ENCODE assay signal across 8 cellular contexts in the genomic region with DNA sequence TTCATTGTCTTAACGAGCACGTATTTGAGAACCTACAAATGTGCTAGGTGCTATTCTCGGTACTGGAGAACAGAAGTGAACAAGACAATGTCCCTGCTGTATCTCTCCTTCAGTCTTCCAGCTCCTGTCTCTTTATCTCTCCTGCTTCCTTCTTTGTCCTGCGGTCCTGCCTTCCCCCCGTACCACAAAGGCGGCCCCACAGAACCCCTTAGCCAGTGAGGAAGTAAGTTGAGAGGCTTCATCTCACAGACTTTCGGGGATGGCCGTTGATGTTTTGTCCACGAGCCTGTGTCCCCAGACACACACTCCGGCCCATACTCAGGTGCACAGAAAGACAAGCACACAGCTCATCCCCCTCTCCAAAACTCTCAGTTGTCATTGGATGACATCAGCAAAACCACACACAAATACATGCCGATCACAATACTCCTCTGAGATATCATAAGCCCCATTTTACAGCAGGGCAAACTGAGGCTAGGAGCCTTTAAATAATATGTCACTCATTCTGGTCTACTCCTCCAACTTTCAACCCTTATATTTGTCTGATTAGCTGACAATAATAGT. TPM values are rescaled to one million over a fixed set of nuclear protein-coding genes. Genes with fewer than 3 reads are reported as not detected.
DNase-seq lines count a peak whose midpoint lies in the region; ATAC-seq and TF ChIP-seq lines count a peak whose summit lies in the region.

No MANE protein-coding gene starts in this region.

- TF ChIP-seq CTCF in GM23338 (conservative IDR thresholded peaks at IDR 0.05; ENCODE audit: low read depth in 2 of 2) (no peak), RWPE2 (IDR thresholded peaks at IDR 0.05; ENCODE audit: poor library complexity, severe bottlenecking) (no peak), fibroblast of the aortic adventitia (IDR thresholded peaks at IDR 0.05; ENCODE audit: insufficient read depth, low read length) (no peak), smooth muscle cell (IDR thresholded peaks at IDR 0.05; ENCODE audit: borderline replicate concordance, insufficient read depth, poor library complexity, severe bottlenecking) (no peak)

- H3K79me2 ChIP-seq in GM23338 (replicated peaks; ENCODE audit: insufficient read depth), result peaks cover 10% of the 10 kb centered on the region; the same call in 1 of the 2 replicates
- H3K79me2 ChIP-seq in smooth muscle cell (ENCODE audit: low read depth), result no peaks in the 10 kb centered on the region

- DNase-seq in GM23338 (ENCODE audit: low spot score) (no peak), RWPE2 (ENCODE audit: low spot score) (no peak), fibroblast of the aortic adventitia (ENCODE audit: low read depth) (no peak), smooth muscle cell (lab: John Stamatoyannopoulos, UW; ENCODE audit: unreplicated experiment) (no peak), NCI-H1930 (lab: John Stamatoyannopoulos, UW) (no peak), NCI-H1436 treated with DMSO at 0.1 percent for 48 hours (lab: John Stamatoyannopoulos, UW) (no peak)

- no peak overlapping the region for H3K9ac ChIP-seq in smooth muscle cell (ENCODE audit: low read depth)

- H3K4me1 ChIP-seq in GM23338 (ENCODE audit: insufficient read depth) (peaks cover 10% of the 10 kb centered on the region), RWPE2 (ENCODE audit: insufficient read depth, poor library complexity, severe bottlenecking) (peaks cover 26% of the 10 kb centered on the region), smooth muscle cell (ENCODE audit: low read depth) (peaks cover 9% of the 10 kb centered on the region)

- no peak overlapping the region for H2AFZ ChIP-seq in GM23338
- no peak overlapping the region for H2AFZ ChIP-seq in smooth muscle cell (ENCODE audit: low read depth)

- H3K27ac Mint-ChIP-seq in GM23338, result no peak overlapping the region

- no peaks in the 10 kb centered on the region for H3K27me3 ChIP-seq in GM23338 (ENCODE audit: insufficient read depth)
- H3K27me3 ChIP-seq in RWPE2 (ENCODE audit: insufficient read depth, poor library complexity, severe bottlenecking), result no peaks in the 10 kb centered on the region
- no peaks in the 10 kb centered on the region for H3K27me3 ChIP-seq in smooth muscle cell (ENCODE audit: low read depth)

- peaks cover 15% of the 10 kb centered on the region for H3K4me1 Mint-ChIP-seq in GM23338

- H3K27ac ChIP-seq in GM23338 (ENCODE audit: low read depth) (peak overlapping the region; percentile 29; the same call in 1 of the 2 replicates), RWPE2 (ENCODE audit: poor library complexity, severe bottlenecking) (peak overlapping the region; percentile 73), smooth muscle cell (ENCODE audit: low read depth) (no peak overlapping the region)

- H3K27me3 Mint-ChIP-seq in GM23338 (ENCODE audit: insufficient read depth, low read depth, poor library complexity), result peaks cover 10% of the 10 kb centered on the region

- peak overlapping the region; percentile 55 for H3K4me3 ChIP-seq in GM23338
- H3K4me3 ChIP-seq in RWPE2 (ENCODE audit: severe bottlenecking), result peak overlapping the region; percentile 64
- peak overlapping the region; percentile 84 for H3K4me3 ChIP-seq in fibroblast of the aortic adventitia (ENCODE audit: low read depth, low read length)
- peak overlapping the region; percentile 60 for H3K4me3 ChIP-seq in smooth muscle cell

- H3F3A ChIP-seq in GM23338 (replicated peaks; ENCODE audit: low read depth) (0 out of 2 replicates have a peak, but pooled peaks cover 6% of the 10 kb centered on the region), smooth muscle cell (ENCODE audit: low read depth) (peaks cover 5% of the 10 kb centered on the region)

- H3K36me3 ChIP-seq in GM23338 (ENCODE audit: insufficient read depth), result no peaks in the 10 kb centered on the region
- peaks cover 12% of the 10 kb centered on the region for H3K36me3 ChIP-seq in RWPE2 (ENCODE audit: low read depth)
- no peaks in the 10 kb centered on the region for H3K36me3 ChIP-seq in smooth muscle cell (ENCODE audit: low read depth)

- H3K4me3 Mint-ChIP-seq in GM23338, result no peak overlapping the region

- no peaks in the 10 kb centered on the region for H3K9me2 ChIP-seq in GM23338 (ENCODE audit: insufficient read depth)

- peaks cover 15% of the 10 kb centered on the region for H3K36me3 Mint-ChIP-seq in GM23338 (ENCODE audit: low read depth)

- peaks cover 2% of the 10 kb centered on the region; the same call in 1 of the 2 replicates for H4K20me1 ChIP-seq in GM23338 (replicated peaks; ENCODE audit: insufficient read depth)
- no peaks in the 10 kb centered on the region for H4K20me1 ChIP-seq in smooth muscle cell (ENCODE audit: low read depth)

- ATAC-seq in GM23338, result no peak
- no peak for ATAC-seq in RWPE2 (ENCODE audit: low read depth)
- no peak for ATAC-seq in GM21390 (IDR thresholded peaks at IDR 0.05; ENCODE audit: unreplicated experiment)
- ATAC-seq in GM19467 (IDR thresholded peaks at IDR 0.05; ENCODE audit: unreplicated experiment), result no peak

- 80% methylated on average over 11 of the region's 11 CpGs for WGBS in smooth muscle cell (ENCODE audit: low lambda C conversion rate)

- H3K9me3 ChIP-seq in RWPE2 (ENCODE audit: severe bottlenecking) (no peaks in the 10 kb centered on the region), smooth muscle cell (replicated peaks; ENCODE audit: low read depth) (no peaks in the 10 kb centered on the region)

- H3K4me2 ChIP-seq in GM23338 (peak overlapping the region; percentile 44), smooth muscle cell (peak overlapping the region; percentile 78)

- no peaks in the 10 kb centered on the region for H3K9me3 Mint-ChIP-seq in GM23338

TF ChIP-seq in GM23338, 12 proteins besides CTCF, POLR2A, EP300 and RAD21 (continues in another document):
- TF ChIP-seq ZNF331 (CRISPR knock-in tag; IDR thresholded peaks at IDR 0.05; ENCODE audit: low read depth) (no peak), EZH2phosphoT487 (IDR thresholded peaks at IDR 0.05; ENCODE audit: unreplicated experiment) (no peak), EZH2 (IDR thresholded peaks at IDR 0.05; ENCODE audit: low read depth, unreplicated experiment) (no peak)
- TF ChIP-seq, protein P1, sequence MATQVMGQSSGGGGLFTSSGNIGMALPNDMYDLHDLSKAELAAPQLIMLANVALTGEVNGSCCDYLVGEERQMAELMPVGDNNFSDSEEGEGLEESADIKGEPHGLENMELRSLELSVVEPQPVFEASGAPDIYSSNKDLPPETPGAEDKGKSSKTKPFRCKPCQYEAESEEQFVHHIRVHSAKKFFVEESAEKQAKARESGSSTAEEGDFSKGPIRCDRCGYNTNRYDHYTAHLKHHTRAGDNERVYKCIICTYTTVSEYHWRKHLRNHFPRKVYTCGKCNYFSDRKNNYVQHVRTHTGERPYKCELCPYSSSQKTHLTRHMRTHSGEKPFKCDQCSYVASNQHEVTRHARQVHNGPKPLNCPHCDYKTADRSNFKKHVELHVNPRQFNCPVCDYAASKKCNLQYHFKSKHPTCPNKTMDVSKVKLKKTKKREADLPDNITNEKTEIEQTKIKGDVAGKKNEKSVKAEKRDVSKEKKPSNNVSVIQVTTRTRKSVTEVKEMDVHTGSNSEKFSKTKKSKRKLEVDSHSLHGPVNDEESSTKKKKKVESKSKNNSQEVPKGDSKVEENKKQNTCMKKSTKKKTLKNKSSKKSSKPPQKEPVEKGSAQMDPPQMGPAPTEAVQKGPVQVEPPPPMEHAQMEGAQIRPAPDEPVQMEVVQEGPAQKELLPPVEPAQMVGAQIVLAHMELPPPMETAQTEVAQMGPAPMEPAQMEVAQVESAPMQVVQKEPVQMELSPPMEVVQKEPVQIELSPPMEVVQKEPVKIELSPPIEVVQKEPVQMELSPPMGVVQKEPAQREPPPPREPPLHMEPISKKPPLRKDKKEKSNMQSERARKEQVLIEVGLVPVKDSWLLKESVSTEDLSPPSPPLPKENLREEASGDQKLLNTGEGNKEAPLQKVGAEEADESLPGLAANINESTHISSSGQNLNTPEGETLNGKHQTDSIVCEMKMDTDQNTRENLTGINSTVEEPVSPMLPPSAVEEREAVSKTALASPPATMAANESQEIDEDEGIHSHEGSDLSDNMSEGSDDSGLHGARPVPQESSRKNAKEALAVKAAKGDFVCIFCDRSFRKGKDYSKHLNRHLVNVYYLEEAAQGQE (IDR thresholded peaks at IDR 0.05; ENCODE audit: unreplicated experiment), result no peak

RNA-seq across cellular contexts. Expression of gene SWSAP1, which starts 0.5 kb away (rescaled TPM):
- 2.1 and 4.1 TPM in 2 replicates for total RNA-seq in GM23338 (2014; rRNA removed; shearing (Covaris generic))
- 6.1 and 6.6 TPM in 2 replicates for polyA plus RNA-seq in GM23338 (2016; fragmentation: Nextera tagmentation; extraction: Ambion mirVana)
- total RNA-seq in fibroblast of the aortic adventitia (ENCODE audit: low replicate concordance), result 0.41 and 0.45 TPM in 2 replicates
- total RNA-seq in smooth muscle cell, result 0.99 and 1.3 TPM in 2 replicates
- polyA plus RNA-seq in smooth muscle cell, result 2.7 and 2.8 TPM in 2 replicates

RNA-seq across cellular contexts. Expression of gene EPOR, which starts 10.1 kb away (rescaled TPM):
- 6.8 and 12.0 TPM in 2 replicates for total RNA-seq in GM23338 (2014; rRNA removed; shearing (Covaris generic))
- polyA plus RNA-seq in GM23338 (2016; fragmentation: Nextera tagmentation; extraction: Ambion mirVana) (9.1 and 9.2 TPM in 2 replicates), smooth muscle cell (24.9 and 27.4 TPM in 2 replicates)
- total RNA-seq in fibroblast of the aortic adventitia (ENCODE audit: low replicate concordance) (8.3 and 11.4 TPM in 2 replicates), smooth muscle cell (9.9 and 11.3 TPM in 2 replicates)

RNA-seq across cellular contexts. Expression of gene PLPPR2, which starts 18.7 kb away (rescaled TPM):
- 5.7 and 12.0 TPM in 2 replicates for total RNA-seq in GM23338 (2014; rRNA removed; shearing (Covaris generic))
- 5.0 and 9.0 TPM in 2 replicates for polyA plus RNA-seq in GM23338 (2016; fragmentation: Nextera tagmentation; extraction: Ambion mirVana)
- total RNA-seq in fibroblast of the aortic adventitia (ENCODE audit: low replicate concordance), result 9.4 and 14.3 TPM in 2 replicates
- 15.1 and 21.4 TPM in 2 replicates for total RNA-seq in smooth muscle cell
- 54.0 and 67.1 TPM in 2 replicates for polyA plus RNA-seq in smooth muscle cell

RNA-seq across cellular contexts. Expression of gene CCDC159, which starts 27.6 kb away (rescaled TPM):
- total RNA-seq in GM23338 (2014; rRNA removed; shearing (Covaris generic)), result 3.4 and 3.5 TPM in 2 replicates
- polyA plus RNA-seq in GM23338 (2016; fragmentation: Nextera tagmentation; extraction: Ambion mirVana), result 5.1 and 6.2 TPM in 2 replicates
- 12.2 and 13.2 TPM in 2 replicates for total RNA-seq in fibroblast of the aortic adventitia (ENCODE audit: low replicate concordance)
- 17.0 and 29.4 TPM in 2 replicates for total RNA-seq in smooth muscle cell
- polyA plus RNA-seq in smooth muscle cell, result 8.7 and 9.8 TPM in 2 replicates

RNA-seq across cellular contexts. Expression of gene TMEM205, which starts 27.9 kb away (rescaled TPM):
- total RNA-seq in GM23338 (2014; rRNA removed; shearing (Covaris generic)), result 223 and 293 TPM in 2 replicates
- polyA plus RNA-seq in GM23338 (2016; fragmentation: Nextera tagmentation; extraction: Ambion mirVana), result 114 and 123 TPM in 2 replicates
- 56.8 and 79.6 TPM in 2 replicates for total RNA-seq in fibroblast of the aortic adventitia (ENCODE audit: low replicate concordance)
- 162 and 163 TPM in 2 replicates for total RNA-seq in smooth muscle cell
- polyA plus RNA-seq in smooth muscle cell, result 118 and 119 TPM in 2 replicates
